ENCODE assay signal across 10 cellular contexts in genomic region chr3:49027634-49028033, GRCh38. TPM values are rescaled to one million over a fixed set of nuclear protein-coding genes. Genes with fewer than 3 reads are reported as not detected.
DNase-seq lines count a peak whose midpoint lies in the region; ATAC-seq and TF ChIP-seq lines count a peak whose summit lies in the region.
"Had no signal": no experiment of that assay in that cellular context is flagged by ENCODE, and none has a peak within 500 bp of the region (broad histone marks: within the 10 kb centered on the region; RNA-seq: fewer than 3 reads in every experiment).

No MANE protein-coding gene starts in this region.

- H3K27me3 Mint-ChIP-seq in activated naive CD8-positive, alpha-beta T cell treated with anti-CD3 and anti-CD28 coated beads for 36 hours, result no peaks in the 10 kb centered on the region
- H3K27me3 Mint-ChIP-seq in naive thymus-derived CD8-positive, alpha-beta T cell, result no peaks in the 10 kb centered on the region

- BruUV-seq in HCT116 (replicated peaks; lab: Mats Ljungman, UMichigan), result no TSS peak

- ATAC-seq in HCT116 (no peak), HG02884 (IDR thresholded peaks at IDR 0.05; ENCODE audit: unreplicated experiment) (no peak)
- ATAC-seq in naive thymus-derived CD8-positive, alpha-beta T cell, result no peak

- no peak for TF ChIP-seq RAD21 in HCT116 (IDR thresholded peaks at IDR 0.05; ENCODE audit: low read depth)

- H3K27ac ChIP-seq in BLaER1, result no peak overlapping the region
- H3K27ac ChIP-seq in HCT116 (ENCODE audit: low read depth, low read length), result no peak overlapping the region

- DNase-seq in HCT116 (ENCODE audit: low read depth, low spot score) (no peak), activated gamma-delta T cell (lab: John Stamatoyannopoulos, UW) (no peak), hepatic stellate cell (ENCODE audit: low spot score) (no peak)
- no peak for DNase-seq in activated naive CD8-positive, alpha-beta T cell treated with anti-CD3 and anti-CD28 coated beads for 36 hours
- DNase-seq in naive thymus-derived CD8-positive, alpha-beta T cell, result no peak
- DNase-seq in NK-92 treated with Interleukin-12 subunit alpha and Interleukin-12 subunit beta, amount 100 ng/mL, for 24 hours (lab: John Stamatoyannopoulos, UW), result no peak
- DNase-seq: DMS53; stimulated activated CD4-positive, alpha-beta T cell treated with anti-CD3 and anti-CD28 coated beads, Interleukin-4, amount 100 ng/mL, for 24 hours had no signal

- H3K27me3 ChIP-seq in BLaER1 (no peaks in the 10 kb centered on the region), HCT116 (ENCODE audit: insufficient read depth, low read length) (no peaks in the 10 kb centered on the region)

- peak overlapping the region; percentile 97 for H3K4me3 Mint-ChIP-seq in activated naive CD8-positive, alpha-beta T cell treated with anti-CD3 and anti-CD28 coated beads for 36 hours
- peak overlapping the region in 4 of 10 donors; percentile 28 to 95 (median 76) for H3K4me3 Mint-ChIP-seq in naive thymus-derived CD8-positive, alpha-beta T cell

- no peak for TF ChIP-seq POLR2A in HCT116 (IDR thresholded peaks at IDR 0.05; ENCODE audit: borderline replicate concordance, extremely low read depth, insufficient read depth, insufficient read length)

- H2AFZ ChIP-seq in HCT116 (ENCODE audit: low read depth, low read length, poor library complexity, severe bottlenecking), result no peak overlapping the region

- H3K4me3 ChIP-seq in BLaER1 (peak overlapping the region; percentile 77; the same call in 1 of the 2 replicates), HCT116 (replicated peaks in 1 of 2; ENCODE audit: low read depth in 1 of 2, low read length in 2 of 2) (peak overlapping the region in 1 of 2 experiments; percentile 97; a peak in 1 of 4 replicates)

- H3K4me2 ChIP-seq in BLaER1, result peak overlapping the region; percentile 97
- peak overlapping the region; percentile 93 for H3K4me2 ChIP-seq in HCT116 (ENCODE audit: low read length)

- H3K9me3 ChIP-seq in BLaER1 (no peaks in the 10 kb centered on the region), HCT116 (ENCODE audit: control insufficient read depth in 1 of 2, insufficient read depth in 1 of 2, low read depth in 1 of 2, low read length in 2 of 2) (no peaks in the 10 kb centered on the region)

- H3K36me3 Mint-ChIP-seq in activated naive CD8-positive, alpha-beta T cell treated with anti-CD3 and anti-CD28 coated beads for 36 hours, result peaks cover 62% of the 10 kb centered on the region
- peaks cover 0 to 62% (median 9%) of the 10 kb centered on the region in 3 donors for H3K36me3 Mint-ChIP-seq in naive thymus-derived CD8-positive, alpha-beta T cell

- H3K9ac ChIP-seq in BLaER1 (peak overlapping the region; percentile 90; the same call in 1 of the 2 replicates), HCT116 (ENCODE audit: low read length) (peak overlapping the region; percentile 99; the same call in 1 of the 2 replicates)

- peaks cover 52% of the 10 kb centered on the region for H4K20me1 ChIP-seq in BLaER1
- peaks cover 4% of the 10 kb centered on the region; the same call in 1 of the 2 replicates for H4K20me1 ChIP-seq in HCT116 (ENCODE audit: insufficient read depth)

- intact Hi-C loops in HCT116 (cut with micrococcal nuclease), result loop anchor here (2.0 kb wide), 1 partner anchor 67 kb away; the partner anchor contains the start of gene QRICH1

- POLR2A ChIA-PET in HCT116 (lab: Charles Lee), result no interaction called here
- POLR2A ChIA-PET in naive thymus-derived CD8-positive, alpha-beta T cell (lab: Charles Lee), result interaction anchor here (0.6 to 10.8 kb wide), 4 partner anchors 9 to 58 kb away, joined by 4 to 194 read pairs (median 60); partner anchors contain the start of genes DALRD3, P4HTM and WDR6

- H3K27ac Mint-ChIP-seq in activated naive CD8-positive, alpha-beta T cell treated with anti-CD3 and anti-CD28 coated beads for 36 hours, result peak overlapping the region; percentile 99
- H3K27ac Mint-ChIP-seq in naive thymus-derived CD8-positive, alpha-beta T cell, result peak overlapping the region; percentile 11 to 99 (median 73)

- H3K4me1 Mint-ChIP-seq in activated naive CD8-positive, alpha-beta T cell treated with anti-CD3 and anti-CD28 coated beads for 36 hours, result peaks cover 58% of the 10 kb centered on the region
- H3K4me1 Mint-ChIP-seq in naive thymus-derived CD8-positive, alpha-beta T cell, result peaks cover 21 to 58% (median 49%) of the 10 kb centered on the region in 4 donors

- no peak for TF ChIP-seq CTCF in HCT116 (IDR thresholded peaks at IDR 0.05 in 2 of 3, conservative IDR thresholded peaks at IDR 0.05 in 1 of 3; ENCODE audit: borderline replicate concordance in 1 of 3, insufficient read depth in 1 of 3, low read depth in 2 of 3, low read length in 2 of 3)

- H3K36me3 ChIP-seq in BLaER1 (peaks cover 81% of the 10 kb centered on the region), HCT116 (ENCODE audit: control insufficient read depth in 1 of 2, insufficient read depth in 2 of 2, low read length in 2 of 2) (peaks cover 30 to 72% of the 10 kb centered on the region in 2 experiments)

- H3K9me3 Mint-ChIP-seq in activated naive CD8-positive, alpha-beta T cell treated with anti-CD3 and anti-CD28 coated beads for 36 hours, result no peaks in the 10 kb centered on the region
- H3K9me3 Mint-ChIP-seq in naive thymus-derived CD8-positive, alpha-beta T cell, result no peaks in the 10 kb centered on the region

- no peaks in the 10 kb centered on the region for H3K9me2 ChIP-seq in HCT116 (ENCODE audit: insufficient read depth)

- peaks cover 66% of the 10 kb centered on the region for H3K79me2 ChIP-seq in HCT116 (ENCODE audit: insufficient read depth, low read length)

- CTCF ChIA-PET in HCT116 (lab: Charles Lee), result no interaction called here

- RAD21 ChIA-PET in HCT116 (lab: Charles Lee; ENCODE audit: low non-redundant PET in 1 of 2, low total read pairs in 2 of 2, uncharacterized antibody in 2 of 2, unreplicated experiment in 2 of 2), result no interaction called here

- peaks cover 61% of the 10 kb centered on the region for H3K4me1 ChIP-seq in BLaER1
- H3K4me1 ChIP-seq in HCT116 (ENCODE audit: control insufficient read depth in 1 of 2, insufficient read depth in 2 of 2, low read length in 2 of 2), result peaks cover 9 to 49% of the 10 kb centered on the region in 2 experiments; a peak in 3 of 4 replicates

TF ChIP-seq in HCT116, 20 proteins besides CTCF, POLR2A, EP300 and RAD21:
- TF ChIP-seq CBX3 (IDR thresholded peaks at IDR 0.05; ENCODE audit: low read depth) (no peak), POLR2AphosphoS5 (IDR thresholded peaks at IDR 0.05; ENCODE audit: low read depth, low read length) (0 out of 2 replicates have a peak, but pooled peaks have one; percentile 32), EZH2 (IDR thresholded peaks at IDR 0.05) (no peak), SRF (IDR thresholded peaks at IDR 0.05; ENCODE audit: low read depth) (no peak)
TF ChIP-seq in HCT116: peak in this region for 1.

RNA-seq across cellular contexts. Expression of gene IMPDH2, which starts 1.6 kb away (rescaled TPM):
- total RNA-seq in HCT116 (2021; ENCODE audit: unreplicated experiment), result 599 TPM
- 679 and 749 TPM in 2 replicates for polyA plus RNA-seq in HCT116 (2012)
- total RNA-seq in activated naive CD8-positive, alpha-beta T cell treated with anti-CD3 and anti-CD28 coated beads for 36 hours, result 100 to 1,000 TPM; 532 to 549 TPM
- total RNA-seq in naive thymus-derived CD8-positive, alpha-beta T cell, result 100 to 1,000 TPM; 121 to 129 TPM
- 100 to 1,000 TPM in 2 of 3 donors, 10 to 100 TPM in 1; 97.3 to 121 (median 118) TPM for polyA plus RNA-seq in naive thymus-derived CD8-positive, alpha-beta T cell

RNA-seq across cellular contexts. Expression of gene NDUFAF3, which starts 5.7 kb away (rescaled TPM):
- 91.0 TPM for total RNA-seq in HCT116 (2021; ENCODE audit: unreplicated experiment)
- 124 TPM in 2 replicates for polyA plus RNA-seq in HCT116 (2012)
- total RNA-seq in activated naive CD8-positive, alpha-beta T cell treated with anti-CD3 and anti-CD28 coated beads for 36 hours, result 10 to 100 TPM; 82.0 to 82.5 TPM
- 10 to 100 TPM; 87.1 to 89.2 TPM for total RNA-seq in naive thymus-derived CD8-positive, alpha-beta T cell
- polyA plus RNA-seq in naive thymus-derived CD8-positive, alpha-beta T cell, result 100 to 1,000 TPM; 140 to 226 (median 202) TPM

RNA-seq across cellular contexts. Expression of gene DALRD3, which starts 9.3 kb away (rescaled TPM):
- total RNA-seq in HCT116 (2021; ENCODE audit: unreplicated experiment), result 42.9 TPM
- 59.5 TPM in 2 replicates for polyA plus RNA-seq in HCT116 (2012)
- total RNA-seq in activated naive CD8-positive, alpha-beta T cell treated with anti-CD3 and anti-CD28 coated beads for 36 hours, result 10 to 100 TPM; 22.3 to 24.7 TPM
- total RNA-seq in naive thymus-derived CD8-positive, alpha-beta T cell, result 10 to 100 TPM; 23.9 to 24.2 TPM
- 10 to 100 TPM; 20.8 to 21.9 (median 21.8) TPM for polyA plus RNA-seq in naive thymus-derived CD8-positive, alpha-beta T cell

RNA-seq across cellular contexts. Expression of gene WDR6, which starts 20.4 kb away (rescaled TPM):
- total RNA-seq in HCT116 (2021; ENCODE audit: unreplicated experiment), result 174 TPM
- 149 and 156 TPM in 2 replicates for polyA plus RNA-seq in HCT116 (2012)
- total RNA-seq in activated naive CD8-positive, alpha-beta T cell treated with anti-CD3 and anti-CD28 coated beads for 36 hours, result 100 to 1,000 TPM; 135 to 140 TPM
- 100 to 1,000 TPM; 332 to 351 TPM for total RNA-seq in naive thymus-derived CD8-positive, alpha-beta T cell
- 100 to 1,000 TPM in 2 of 3 donors, 10 to 100 TPM in 1; 96.3 to 126 (median 111) TPM for polyA plus RNA-seq in naive thymus-derived CD8-positive, alpha-beta T cell

RNA-seq across cellular contexts. Expression of gene P4HTM, which starts 37.6 kb away (rescaled TPM):
- 60.5 TPM for total RNA-seq in HCT116 (2021; ENCODE audit: unreplicated experiment)
- 59.7 and 67.7 TPM in 2 replicates for polyA plus RNA-seq in HCT116 (2012)
- total RNA-seq in activated naive CD8-positive, alpha-beta T cell treated with anti-CD3 and anti-CD28 coated beads for 36 hours, result 10 to 100 TPM; 20.7 TPM
- total RNA-seq in naive thymus-derived CD8-positive, alpha-beta T cell, result 10 to 100 TPM; 57.0 to 62.5 TPM
- 10 to 100 TPM; 20.3 to 23.3 (median 22.9) TPM for polyA plus RNA-seq in naive thymus-derived CD8-positive, alpha-beta T cell
